Comparison of ENCODE assay signal across 17 cellular contexts in genomic region chr11:2178906-2179494, GRCh38. TPM values are rescaled to one million over a fixed set of nuclear protein-coding genes. Genes with fewer than 3 reads are reported as not detected.
A peak's percentile ranks its signal among the peaks of the same experiment; 100 is the strongest.
DNase-seq lines count a peak whose midpoint lies in the region; ATAC-seq, FAIRE-seq and TF ChIP-seq lines count a peak whose summit lies in the region.
"Had no signal": no experiment of that assay in that cellular context is flagged by ENCODE, and none has a peak within 500 bp of the region (broad histone marks: within the 10 kb centered on the region; RNA-seq: fewer than 3 reads in every experiment).

No MANE protein-coding gene starts in this region.

- H3K36me3 ChIP-seq in MG63, result no peaks in the 10 kb centered on the region
- H3K36me3 ChIP-seq: ovary had no signal

- H3K27me3 ChIP-seq in MG63, result no peaks in the 10 kb centered on the region
- H3K27me3 ChIP-seq: ovary had no signal

- TF ChIP-seq POLR2A in GM12892 (IDR thresholded peaks at IDR 0.05; ENCODE audit: low read depth, low read length), result no peak

- DNase-seq in Caki2 (ENCODE audit: low read depth), result peak; percentile 76
- DNase-seq in MG63, result peak; percentile 63
- DNase-seq in chondrocyte (ENCODE audit: low spot score), result no peak
- no peak for DNase-seq in nephron progenitor cell
- DNase-seq in T-helper 17 cell, result no peak
- DNase-seq in immature natural killer cell, result no peak
- DNase-seq in GM12892 (ENCODE audit: insufficient read length), result no peak
- DNase-seq: CD8-positive, alpha-beta memory T cell; left colon; ovary; stimulated activated CD4-positive, alpha-beta T cell treated with anti-CD3 and anti-CD28 coated beads, Interleukin-4, amount 100 ng/mL, for 4 hours had no signal

- no peaks in the 10 kb centered on the region for H3K9me3 ChIP-seq in MG63
- H3K9me3 ChIP-seq in T-helper 17 cell (ENCODE audit: control insufficient read depth, low read length, poor library complexity, severe bottlenecking), result no peaks in the 10 kb centered on the region
- H3K9me3 ChIP-seq: ovary had no signal

- no peak for FAIRE-seq in GM12892 (lab: Jason Lieb, UNC)
- FAIRE-seq: GM19239, TTC549 had no signal

- TF ChIP-seq CTCF in chondrocyte (IDR thresholded peaks at IDR 0.05) (no peak), nephron progenitor cell (IDR thresholded peaks at IDR 0.05) (no peak)

- H3K9me3 Mint-ChIP-seq in chondrocyte (ENCODE audit: low read depth), result no peaks in the 10 kb centered on the region
- H3K9me3 Mint-ChIP-seq in nephron progenitor cell, result no peaks in the 10 kb centered on the region
- no peaks in the 10 kb centered on the region for H3K9me3 Mint-ChIP-seq in immature natural killer cell
- H3K9me3 Mint-ChIP-seq: CD8-positive, alpha-beta memory T cell had no signal

- H3K36me3 Mint-ChIP-seq in chondrocyte (ENCODE audit: low read depth), result no peaks in the 10 kb centered on the region
- no peaks in the 10 kb centered on the region for H3K36me3 Mint-ChIP-seq in nephron progenitor cell (ENCODE audit: low read depth)
- H3K36me3 Mint-ChIP-seq in T-helper 17 cell (ENCODE audit: low read depth), result no peaks in the 10 kb centered on the region
- H3K36me3 Mint-ChIP-seq in immature natural killer cell, result no peaks in the 10 kb centered on the region
- H3K36me3 Mint-ChIP-seq: CD8-positive, alpha-beta memory T cell had no signal

- H3K27me3 Mint-ChIP-seq in chondrocyte (ENCODE audit: low read depth) (peaks cover 2% of the 10 kb centered on the region), nephron progenitor cell (ENCODE audit: low read depth, poor library complexity) (peaks cover 4% of the 10 kb centered on the region), T-helper 17 cell (no peaks in the 10 kb centered on the region), immature natural killer cell (ENCODE audit: low read depth in 3 of 3) (peaks cover 0 to 1% (median 0%) of the 10 kb centered on the region in 3 donors)
- H3K27me3 Mint-ChIP-seq: CD8-positive, alpha-beta memory T cell had no signal

- in situ Hi-C loops in Caki2 (cut with HindIII; ENCODE audit: low pct_unique_long_range_greater_than_20kb, low sequenced_read_pairs), result no loop called here

- peaks cover 15% of the 10 kb centered on the region for H3K4me1 Mint-ChIP-seq in chondrocyte (ENCODE audit: low read depth)
- H3K4me1 Mint-ChIP-seq in nephron progenitor cell, result peaks cover 35% of the 10 kb centered on the region
- no peaks in the 10 kb centered on the region for H3K4me1 Mint-ChIP-seq in T-helper 17 cell
- peaks cover 0 to 1% of the 10 kb centered on the region in 2 donors for H3K4me1 Mint-ChIP-seq in immature natural killer cell

- H3K4me3 ChIP-seq in MG63, result no peak overlapping the region
- H3K4me3 ChIP-seq: ovary had no signal

- H3K27ac Mint-ChIP-seq in chondrocyte (ENCODE audit: unreplicated experiment) (peak overlapping the region; percentile 59), nephron progenitor cell (peak overlapping the region; percentile 74), T-helper 17 cell (no peak overlapping the region), immature natural killer cell (no peak overlapping the region)
- H3K27ac Mint-ChIP-seq: CD8-positive, alpha-beta memory T cell had no signal

- ATAC-seq in T-helper 17 cell (no peak), HG03439 (IDR thresholded peaks at IDR 0.05; ENCODE audit: unreplicated experiment) (no peak)
- ATAC-seq: left colon had no signal

- H3K4me3 Mint-ChIP-seq in chondrocyte (ENCODE audit: unreplicated experiment) (no peak overlapping the region), nephron progenitor cell (no peak overlapping the region), T-helper 17 cell (no peak overlapping the region), immature natural killer cell (no peak overlapping the region)
- H3K4me3 Mint-ChIP-seq: CD8-positive, alpha-beta memory T cell had no signal

RNA-seq across cellular contexts. Expression of gene TH, which starts 7.4 kb away (rescaled TPM):
- total RNA-seq in Caki2 (2014; rRNA removed; shearing (Covaris generic); ENCODE audit: low replicate concordance), result not detected in 2 replicates
- not detected in 2 replicates for total RNA-seq in MG63 (2014; rRNA removed; shearing (Covaris generic); ENCODE audit: low replicate concordance)
- total RNA-seq in chondrocyte, result not detected in 3 replicates
- not detected for total RNA-seq in T-helper 17 cell
- polyA plus RNA-seq in immature natural killer cell, result not detected
- not detected for polyA plus RNA-seq in GM12892 (2012; ENCODE audit: missing spikeins)
- total RNA-seq: cardiac septum; CD8-positive, alpha-beta memory T cell; left colon; OCI-LY7 had no signal
- polyA plus RNA-seq: CD8-positive, alpha-beta memory T cell had no signal

RNA-seq across cellular contexts. Expression of gene INS, which starts 18.0 kb away (rescaled TPM):
- total RNA-seq in Caki2 (2014; rRNA removed; shearing (Covaris generic); ENCODE audit: low replicate concordance), result not detected in 2 replicates
- not detected in 2 replicates for total RNA-seq in MG63 (2014; rRNA removed; shearing (Covaris generic); ENCODE audit: low replicate concordance)
- not detected in 3 replicates for total RNA-seq in chondrocyte
- total RNA-seq in T-helper 17 cell, result not detected
- not detected for polyA plus RNA-seq in immature natural killer cell
- polyA plus RNA-seq in GM12892 (2012; ENCODE audit: missing spikeins), result not detected
- total RNA-seq: cardiac septum; CD8-positive, alpha-beta memory T cell; OCI-LY7; temporal lobe had no signal
- polyA plus RNA-seq: CD8-positive, alpha-beta memory T cell; ovary had no signal

RNA-seq across cellular contexts. Expression of gene IGF2, which starts 39.8 kb away (rescaled TPM):
- total RNA-seq in Caki2 (2014; rRNA removed; shearing (Covaris generic); ENCODE audit: low replicate concordance), result 2.3 and 5.6 TPM in 2 replicates
- not detected in 2 replicates for total RNA-seq in MG63 (2014; rRNA removed; shearing (Covaris generic); ENCODE audit: low replicate concordance)
- total RNA-seq in chondrocyte (107 to 716 TPM (median 110 TPM) in 3 replicates), T-helper 17 cell (under 1 TPM; 0.21 to 0.77 TPM)
- not detected for polyA plus RNA-seq in immature natural killer cell
- polyA plus RNA-seq in GM12892 (2012; ENCODE audit: missing spikeins), result not detected
- total RNA-seq: OCI-LY7 had no signal
- polyA plus RNA-seq: CD8-positive, alpha-beta memory T cell had no signal

Comparison
In these comparisons a context has a peak if more than half of its experiments do, and no peak if none do; other contexts are left out.
1. DNase-seq: peak in Caki2 (single experiment) and MG63 (single experiment); none in chondrocyte (single experiment), nephron progenitor cell (single experiment), T-helper 17 cell (0 of 3), immature natural killer cell (0 of 3) and GM12892 (single experiment).
2. H3K27ac Mint-ChIP-seq: peak in chondrocyte (single experiment) and nephron progenitor cell (single experiment); none in T-helper 17 cell (single experiment) and immature natural killer cell (0 of 6).
3. RNA of gene IGF2, which starts 39.8 kb away (total RNA-seq): 107 to 716 TPM in chondrocyte; 2.3 to 5.6 TPM in Caki2, 0.21 to 0.77 TPM in T-helper 17 cell and not detected in MG63; every median in the first group is over 10 times any median in the second.